ENCODE assay signal across 31 cellular contexts in genomic region chr11:72125956-72126355, GRCh38. TPM values are rescaled to one million over a fixed set of nuclear protein-coding genes. Genes with fewer than 3 reads are reported as not detected.
DNase-seq lines count a peak whose midpoint lies in the region; ATAC-seq and TF ChIP-seq lines count a peak whose summit lies in the region.
"Had no signal": no experiment of that assay in that cellular context is flagged by ENCODE, and none has a peak within 500 bp of the region (broad histone marks: within the 10 kb centered on the region; RNA-seq: fewer than 3 reads in every experiment).

No MANE protein-coding gene starts in this region.

- no peak overlapping the region for H3K9ac ChIP-seq in PC-3 (ENCODE audit: low read length)
- H3K9ac ChIP-seq: BLaER1; BLaER1 treated with 17β-estradiol and CSF1 and Interleukin-3, amounts not matched to agents 10 nM and 100 nM had no signal

- no TSS peak for BruUV-seq in PC-3 (replicated peaks; lab: Mats Ljungman, UMichigan)

- H3K79me2 ChIP-seq in PC-3 (ENCODE audit: low read length): no peaks in the 10 kb centered on the region

- intact Hi-C loops in PC-3 (cut with micrococcal nuclease): no loop called here

- CTCF ChIA-PET in PC-3 (lab: Charles Lee): interaction anchor here (0.9 kb wide), 1 partner anchor 97 kb away, joined by 3 read pairs; no protein-coding TSS in a partner anchor

- no peak overlapping the region for H3K4me3 ChIP-seq in PC-3 (ENCODE audit: low read length)
- H3K4me3 ChIP-seq: A549; BLaER1; BLaER1 treated with 17β-estradiol and CSF1 and Interleukin-3, amounts not matched to agents 10 nM and 100 nM had no signal

- H4K20me1 ChIP-seq in PC-3 (ENCODE audit: low read length): no peaks in the 10 kb centered on the region
- H4K20me1 ChIP-seq: BLaER1; BLaER1 treated with 17β-estradiol and CSF1 and Interleukin-3, amounts not matched to agents 10 nM and 100 nM had no signal

- DNase-seq in PC-3: peak; percentile 50
- DNase-seq in medulla oblongata (ENCODE audit: extremely low spot score): no peak
- DNase-seq: 8988T; ACHN; AML-193; BE2C; C1 segment of cervical spinal cord; Calu3; CD4-positive, alpha-beta memory T cell; CD4-positive, alpha-beta T cell; CD4-positive, CD25-positive, alpha-beta regulatory T cell; CD8-positive, alpha-beta memory T cell; CD8-positive, alpha-beta T cell; COR-L47; DMS 273 treated with DMSO at 0.1 percent for 48 hours; DMS153; DMS53; DMS79; DMS79 treated with DMSO at 0.1 percent for 48 hours; DND-41; EL had no signal

- H2AFZ ChIP-seq in PC-3 (ENCODE audit: low read length): no peak overlapping the region

- POLR2A ChIA-PET in PC-3 (lab: Charles Lee; ENCODE audit: unreplicated experiment): interaction anchor here (0.5 kb wide), 1 partner anchor 18 kb away, joined by 3 read pairs; no protein-coding TSS in a partner anchor

- H3K4me2 ChIP-seq in PC-3 (ENCODE audit: low read length): no peak overlapping the region
- H3K4me2 ChIP-seq: A549; BLaER1; BLaER1 treated with 17β-estradiol and CSF1 and Interleukin-3, amounts not matched to agents 10 nM and 100 nM had no signal

- no peaks in the 10 kb centered on the region for H3F3A ChIP-seq in PC-3 (ENCODE audit: low read length, unreplicated experiment)

- no peaks in the 10 kb centered on the region for H3K36me3 ChIP-seq in PC-3 (ENCODE audit: low read depth, low read length)
- H3K36me3 ChIP-seq: BE2C; BLaER1; BLaER1 treated with 17β-estradiol and CSF1 and Interleukin-3, amounts not matched to agents 10 nM and 100 nM had no signal

- ATAC-seq in PC-3: no peak
- ATAC-seq: A549; CD8-positive, alpha-beta T cell had no signal

- H3K9me2 ChIP-seq in PC-3 (replicated peaks; ENCODE audit: low read length): no peaks in the 10 kb centered on the region

- H3K9me3 ChIP-seq in PC-3 (ENCODE audit: low read length): peaks cover 9% of the 10 kb centered on the region
- H3K9me3 ChIP-seq: A549, BE2C had no signal

- no peaks in the 10 kb centered on the region for H3K4me1 ChIP-seq in PC-3 (ENCODE audit: insufficient read depth, low read length)
- H3K4me1 ChIP-seq: A549; BE2C; BLaER1; BLaER1 treated with 17β-estradiol and CSF1 and Interleukin-3, amounts not matched to agents 10 nM and 100 nM had no signal

- H3K27ac ChIP-seq in PC-3 (ENCODE audit: low read length): no peak overlapping the region
- H3K27ac ChIP-seq: 22Rv1; A549; BLaER1; BLaER1 treated with 17β-estradiol and CSF1 and Interleukin-3, amounts not matched to agents 10 nM and 100 nM; C4-2B had no signal

- H3K27me3 ChIP-seq in PC-3 (ENCODE audit: low read length): no peaks in the 10 kb centered on the region
- H3K27me3 ChIP-seq: BE2C; BLaER1; BLaER1 treated with 17β-estradiol and CSF1 and Interleukin-3, amounts not matched to agents 10 nM and 100 nM had no signal

- no peak for TF ChIP-seq CTCF in PC-3 (conservative IDR thresholded peaks at IDR 0.05; ENCODE audit: low read depth, low read length)

RNA-seq across cellular contexts. Expression of gene FOLR3, which starts 9.6 kb away (rescaled TPM):
- not detected in 2 replicates for total RNA-seq in PC-3 (2014; rRNA removed)
- total RNA-seq: A172; A673; B cell; Caco-2; Calu3; CD4-positive, alpha-beta memory T cell; CD4-positive, CD25-positive, alpha-beta regulatory T cell; CD8-positive, alpha-beta memory T cell; CD8-positive, alpha-beta T cell; Daoy had no signal

RNA-seq across cellular contexts. Expression of gene ANAPC15, which starts 13.5 kb away (rescaled TPM):
- total RNA-seq in PC-3 (2014; rRNA removed): 65.4 and 68.8 TPM in 2 replicates

RNA-seq across cellular contexts. Expression of gene TOMT, which starts 20.2 kb away (rescaled TPM):
- not detected in 2 replicates for total RNA-seq in PC-3 (2014; rRNA removed)
- total RNA-seq: A172; A673; B cell; Caco-2; Calu3; CD4-positive, alpha-beta memory T cell; CD4-positive, alpha-beta T cell; CD4-positive, CD25-positive, alpha-beta regulatory T cell; CD8-positive, alpha-beta memory T cell; CD8-positive, alpha-beta T cell; Daoy had no signal

RNA-seq across cellular contexts. Expression of gene LAMTOR1, which starts 22.9 kb away (rescaled TPM):
- 160 and 169 TPM in 2 replicates for total RNA-seq in PC-3 (2014; rRNA removed)

RNA-seq across cellular contexts. Expression of gene LRRC51, which starts 45.3 kb away (rescaled TPM):
- total RNA-seq in PC-3 (2014; rRNA removed): 5.8 and 6.6 TPM in 2 replicates
